Comparison of ENCODE assay signal across 1 cellular context in genomic region chr17:6699997-6700947, GRCh38.
A peak's percentile ranks its signal among the peaks of the same experiment; 100 is the strongest.
TF ChIP-seq lines count a peak whose summit lies in the region.

No MANE protein-coding gene starts in this region.

TF ChIP-seq in HepG2, 621 proteins besides CTCF, POLR2A, EP300 and RAD21 (continued from another document and continues in another):
- TF ChIP-seq MLXIP (CRISPR knock-in tag; IDR thresholded peaks at IDR 0.05; ENCODE audit: borderline replicate concordance) (no peak; the same call in 1 of the 2 replicates), SKI (IDR thresholded peaks at IDR 0.05; ENCODE audit: partially characterized antibody) (peak; percentile 97), CC2D1A (CRISPR knock-in tag; IDR thresholded peaks at IDR 0.05) (no peak), TBX3 (IDR thresholded peaks at IDR 0.05; ENCODE audit: borderline replicate concordance) (peak; percentile 89), ZNF768 (CRISPR knock-in tag; IDR thresholded peaks at IDR 0.05) (peak; percentile 49), DNMT1 (CRISPR knock-in tag; IDR thresholded peaks at IDR 0.05) (no peak), PRDM10 (CRISPR knock-in tag; IDR thresholded peaks at IDR 0.05; ENCODE audit: low read depth) (peak; percentile 76; the same call in 1 of the 2 replicates), RXRA (CRISPR knock-in tag; IDR thresholded peaks at IDR 0.05) (peak; percentile 99), ZNF33B (CRISPR knock-in tag; IDR thresholded peaks at IDR 0.05) (no peak), LCORL (IDR thresholded peaks at IDR 0.05) (no peak), LCORL (CRISPR knock-in tag; IDR thresholded peaks at IDR 0.05) (peak; percentile 84), HES4 (CRISPR knock-in tag; IDR thresholded peaks at IDR 0.05; ENCODE audit: borderline replicate concordance) (no peak), NCOA5 (CRISPR knock-in tag; IDR thresholded peaks at IDR 0.05) (no peak), IRF2 (CRISPR knock-in tag; IDR thresholded peaks at IDR 0.05) (peak; percentile 82; the same call in 1 of the 2 replicates), ZNF335 (CRISPR knock-in tag; IDR thresholded peaks at IDR 0.05) (peak; percentile 70), NFRKB (IDR thresholded peaks at IDR 0.05) (no peak), KLF15 (CRISPR knock-in tag; IDR thresholded peaks at IDR 0.05; ENCODE audit: borderline replicate concordance) (peak; percentile 64; the same call in 1 of the 2 replicates), TFE3 (CRISPR knock-in tag; IDR thresholded peaks at IDR 0.05) (peak; percentile 34; the same call in 1 of the 2 replicates), THAP9 (CRISPR knock-in tag; IDR thresholded peaks at IDR 0.05; ENCODE audit: borderline replicate concordance) (no peak; the same call in 1 of the 2 replicates), MLX (CRISPR knock-in tag; IDR thresholded peaks at IDR 0.05) (peak; percentile 93), ARID2 (CRISPR knock-in tag; IDR thresholded peaks at IDR 0.05; ENCODE audit: borderline replicate concordance) (peak; percentile 56; the same call in 1 of the 2 replicates), ZNF557 (CRISPR knock-in tag; IDR thresholded peaks at IDR 0.05) (peak; percentile 88; the same call in 1 of the 2 replicates), DZIP1 (CRISPR knock-in tag; IDR thresholded peaks at IDR 0.05) (no peak), FOXK2 (IDR thresholded peaks at IDR 0.05) (0 out of 2 replicates have a peak, but pooled peaks have one; percentile 20), KDM5B (CRISPR knock-in tag; IDR thresholded peaks at IDR 0.05; ENCODE audit: borderline replicate concordance) (no peak), YEATS4 (CRISPR knock-in tag; IDR thresholded peaks at IDR 0.05; ENCODE audit: borderline replicate concordance) (peak; percentile 51; the same call in 1 of the 2 replicates), CSRNP2 (CRISPR knock-in tag; conservative IDR thresholded peaks at IDR 0.05; ENCODE audit: low read depth) (no peak), ZNF614 (CRISPR knock-in tag; IDR thresholded peaks at IDR 0.05; ENCODE audit: borderline replicate concordance) (peak; percentile 85)
- TF ChIP-seq, protein P1, sequence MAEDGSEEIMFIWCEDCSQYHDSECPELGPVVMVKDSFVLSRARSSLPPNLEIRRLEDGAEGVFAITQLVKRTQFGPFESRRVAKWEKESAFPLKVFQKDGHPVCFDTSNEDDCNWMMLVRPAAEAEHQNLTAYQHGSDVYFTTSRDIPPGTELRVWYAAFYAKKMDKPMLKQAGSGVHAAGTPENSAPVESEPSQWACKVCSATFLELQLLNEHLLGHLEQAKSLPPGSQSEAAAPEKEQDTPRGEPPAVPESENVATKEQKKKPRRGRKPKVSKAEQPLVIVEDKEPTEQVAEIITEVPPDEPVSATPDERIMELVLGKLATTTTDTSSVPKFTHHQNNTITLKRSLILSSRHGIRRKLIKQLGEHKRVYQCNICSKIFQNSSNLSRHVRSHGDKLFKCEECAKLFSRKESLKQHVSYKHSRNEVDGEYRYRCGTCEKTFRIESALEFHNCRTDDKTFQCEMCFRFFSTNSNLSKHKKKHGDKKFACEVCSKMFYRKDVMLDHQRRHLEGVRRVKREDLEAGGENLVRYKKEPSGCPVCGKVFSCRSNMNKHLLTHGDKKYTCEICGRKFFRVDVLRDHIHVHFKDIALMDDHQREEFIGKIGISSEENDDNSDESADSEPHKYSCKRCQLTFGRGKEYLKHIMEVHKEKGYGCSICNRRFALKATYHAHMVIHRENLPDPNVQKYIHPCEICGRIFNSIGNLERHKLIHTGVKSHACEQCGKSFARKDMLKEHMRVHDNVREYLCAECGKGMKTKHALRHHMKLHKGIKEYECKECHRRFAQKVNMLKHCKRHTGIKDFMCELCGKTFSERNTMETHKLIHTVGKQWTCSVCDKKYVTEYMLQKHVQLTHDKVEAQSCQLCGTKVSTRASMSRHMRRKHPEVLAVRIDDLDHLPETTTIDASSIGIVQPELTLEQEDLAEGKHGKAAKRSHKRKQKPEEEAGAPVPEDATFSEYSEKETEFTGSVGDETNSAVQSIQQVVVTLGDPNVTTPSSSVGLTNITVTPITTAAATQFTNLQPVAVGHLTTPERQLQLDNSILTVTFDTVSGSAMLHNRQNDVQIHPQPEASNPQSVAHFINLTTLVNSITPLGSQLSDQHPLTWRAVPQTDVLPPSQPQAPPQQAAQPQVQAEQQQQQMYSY (CRISPR knock-in tag; IDR thresholded peaks at IDR 0.05), result 0 out of 2 replicates have a peak, but pooled peaks have one; percentile 43
- TF ChIP-seq, protein P2, sequence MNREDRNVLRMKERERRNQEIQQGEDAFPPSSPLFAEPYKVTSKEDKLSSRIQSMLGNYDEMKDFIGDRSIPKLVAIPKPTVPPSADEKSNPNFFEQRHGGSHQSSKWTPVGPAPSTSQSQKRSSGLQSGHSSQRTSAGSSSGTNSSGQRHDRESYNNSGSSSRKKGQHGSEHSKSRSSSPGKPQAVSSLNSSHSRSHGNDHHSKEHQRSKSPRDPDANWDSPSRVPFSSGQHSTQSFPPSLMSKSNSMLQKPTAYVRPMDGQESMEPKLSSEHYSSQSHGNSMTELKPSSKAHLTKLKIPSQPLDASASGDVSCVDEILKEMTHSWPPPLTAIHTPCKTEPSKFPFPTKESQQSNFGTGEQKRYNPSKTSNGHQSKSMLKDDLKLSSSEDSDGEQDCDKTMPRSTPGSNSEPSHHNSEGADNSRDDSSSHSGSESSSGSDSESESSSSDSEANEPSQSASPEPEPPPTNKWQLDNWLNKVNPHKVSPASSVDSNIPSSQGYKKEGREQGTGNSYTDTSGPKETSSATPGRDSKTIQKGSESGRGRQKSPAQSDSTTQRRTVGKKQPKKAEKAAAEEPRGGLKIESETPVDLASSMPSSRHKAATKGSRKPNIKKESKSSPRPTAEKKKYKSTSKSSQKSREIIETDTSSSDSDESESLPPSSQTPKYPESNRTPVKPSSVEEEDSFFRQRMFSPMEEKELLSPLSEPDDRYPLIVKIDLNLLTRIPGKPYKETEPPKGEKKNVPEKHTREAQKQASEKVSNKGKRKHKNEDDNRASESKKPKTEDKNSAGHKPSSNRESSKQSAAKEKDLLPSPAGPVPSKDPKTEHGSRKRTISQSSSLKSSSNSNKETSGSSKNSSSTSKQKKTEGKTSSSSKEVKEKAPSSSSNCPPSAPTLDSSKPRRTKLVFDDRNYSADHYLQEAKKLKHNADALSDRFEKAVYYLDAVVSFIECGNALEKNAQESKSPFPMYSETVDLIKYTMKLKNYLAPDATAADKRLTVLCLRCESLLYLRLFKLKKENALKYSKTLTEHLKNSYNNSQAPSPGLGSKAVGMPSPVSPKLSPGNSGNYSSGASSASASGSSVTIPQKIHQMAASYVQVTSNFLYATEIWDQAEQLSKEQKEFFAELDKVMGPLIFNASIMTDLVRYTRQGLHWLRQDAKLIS (CRISPR knock-in tag; IDR thresholded peaks at IDR 0.05), result peak; percentile 54; the same call in 1 of the 2 replicates
